In genomic region chr4:145130788-145131398, GRCh38 we compare ENCODE assay signal across 9 cellular contexts. TPM values are rescaled to one million over a fixed set of nuclear protein-coding genes. Genes with fewer than 3 reads are reported as not detected.
DNase-seq lines count a peak whose midpoint lies in the region; ATAC-seq and TF ChIP-seq lines count a peak whose summit lies in the region.
"Had no signal": no experiment of that assay in that cellular context is flagged by ENCODE, and none has a peak within 500 bp of the region (broad histone marks: within the 10 kb centered on the region; RNA-seq: fewer than 3 reads in every experiment).

No MANE protein-coding gene starts in this region.

- H3K27me3 Mint-ChIP-seq in activated naive CD4-positive, alpha-beta T cell treated with anti-CD3 and anti-CD28 coated beads, Interleukin-2, amount 10 ng/mL, durations not matched to agents 7 days and 5 days: no peaks in the 10 kb centered on the region
- H3K27me3 Mint-ChIP-seq in T-helper 17 cell: no peaks in the 10 kb centered on the region

- DNase-seq in activated naive CD4-positive, alpha-beta T cell treated with anti-CD3 and anti-CD28 coated beads, Interleukin-2, amount 10 ng/mL, durations not matched to agents 7 days and 5 days: no peak
- no peak for DNase-seq in activated naive CD4-positive, alpha-beta T cell (lab: John Stamatoyannopoulos, UW)
- DNase-seq in T-helper 17 cell: no peak
- DNase-seq in fibroblast of peridontal ligament (ENCODE audit: extremely low read depth): peak; percentile 89
- DNase-seq in stromal cell of bone marrow (ENCODE audit: low read depth): peak; percentile 50
- no peak for DNase-seq in NCI-H1694 (lab: John Stamatoyannopoulos, UW)
- DNase-seq in GM13977 (ENCODE audit: low spot score): no peak

- H3K4me3 Mint-ChIP-seq in activated naive CD4-positive, alpha-beta T cell treated with anti-CD3 and anti-CD28 coated beads, Interleukin-2, amount 10 ng/mL, durations not matched to agents 7 days and 5 days: peak overlapping the region; percentile 19
- H3K4me3 Mint-ChIP-seq in T-helper 17 cell: peak overlapping the region; percentile 21

- no peaks in the 10 kb centered on the region for H3K9me3 Mint-ChIP-seq in activated naive CD4-positive, alpha-beta T cell treated with anti-CD3 and anti-CD28 coated beads, Interleukin-2, amount 10 ng/mL, durations not matched to agents 7 days and 5 days

- peak overlapping the region; percentile 86 for H3K27ac Mint-ChIP-seq in activated naive CD4-positive, alpha-beta T cell treated with anti-CD3 and anti-CD28 coated beads, Interleukin-2, amount 10 ng/mL, durations not matched to agents 7 days and 5 days
- H3K27ac Mint-ChIP-seq in T-helper 17 cell: peak overlapping the region; percentile 88

- no peak for ATAC-seq in T-helper 17 cell
- no peak for ATAC-seq in HG02970 (IDR thresholded peaks at IDR 0.05; ENCODE audit: low FRiP score, unreplicated experiment)

- peaks cover 76% of the 10 kb centered on the region for H3K4me1 Mint-ChIP-seq in activated naive CD4-positive, alpha-beta T cell treated with anti-CD3 and anti-CD28 coated beads, Interleukin-2, amount 10 ng/mL, durations not matched to agents 7 days and 5 days
- H3K4me1 Mint-ChIP-seq in T-helper 17 cell: peaks cover 33% of the 10 kb centered on the region

- TF ChIP-seq CTCF in GM13977 (IDR thresholded peaks at IDR 0.05; ENCODE audit: extremely low read depth, insufficient read depth, missing control alignments): no peak

- in situ Hi-C loops in GM13977 (cut with MboI; ENCODE audit: low pct_unique_long_range_greater_than_20kb, low sequenced_read_pairs, unreplicated experiment): no loop called here

- CTCF ChIA-PET in activated naive CD4-positive, alpha-beta T cell treated with anti-CD3 and anti-CD28 coated beads, Interleukin-2, amount 10 ng/mL, durations not matched to agents 7 days and 5 days (lab: Charles Lee): no interaction called here

- peaks cover 64% of the 10 kb centered on the region for H3K36me3 Mint-ChIP-seq in activated naive CD4-positive, alpha-beta T cell treated with anti-CD3 and anti-CD28 coated beads, Interleukin-2, amount 10 ng/mL, durations not matched to agents 7 days and 5 days
- peaks cover 14% of the 10 kb centered on the region for H3K36me3 Mint-ChIP-seq in T-helper 17 cell (ENCODE audit: low read depth)

- no peaks in the 10 kb centered on the region for H3K9me3 ChIP-seq in T-helper 17 cell (ENCODE audit: control insufficient read depth, low read length, poor library complexity, severe bottlenecking)
- H3K9me3 ChIP-seq: neutrophil had no signal

RNA-seq across cellular contexts. Expression of gene ABCE1, which starts 32.8 kb away (rescaled TPM):
- total RNA-seq in T-helper 17 cell: 10 to 100 TPM; 39.6 to 43.4 TPM

RNA-seq across cellular contexts. Expression of gene ANAPC10, which starts 32.9 kb away (rescaled TPM):
- total RNA-seq in T-helper 17 cell: 10 to 100 TPM; 22.2 to 22.7 TPM

RNA-seq across cellular contexts. Expression of gene OTUD4, which starts 49.5 kb away (rescaled TPM):
- total RNA-seq in T-helper 17 cell: 10 to 100 TPM; 60.9 to 63.8 TPM

Comparison
In these comparisons a context has a peak if more than half of its experiments do, and no peak if none do; other contexts are left out.
1. DNase-seq: peak in fibroblast of peridontal ligament (single experiment) and stromal cell of bone marrow (single experiment); none in activated naive CD4-positive, alpha-beta T cell treated with anti-CD3 and anti-CD28 coated beads, Interleukin-2, amount 10 ng/mL, durations not matched to agents 7 days and 5 days (single experiment), activated naive CD4-positive, alpha-beta T cell (0 of 4), T-helper 17 cell (0 of 3), NCI-H1694 (single experiment) and GM13977 (single experiment).